ENCODE assay signal across 24 cellular contexts in genomic region chr2:237551071-237551574, GRCh38. TPM values are rescaled to one million over a fixed set of nuclear protein-coding genes. Genes with fewer than 3 reads are reported as not detected.
A peak's percentile ranks its signal among the peaks of the same experiment; 100 is the strongest.
DNase-seq lines count a peak whose midpoint lies in the region; ATAC-seq, FAIRE-seq and TF ChIP-seq lines count a peak whose summit lies in the region.
"Had no signal": no experiment of that assay in that cellular context is flagged by ENCODE, and none has a peak within 500 bp of the region (broad histone marks: within the 10 kb centered on the region; RNA-seq: fewer than 3 reads in every experiment).

No MANE protein-coding gene starts in this region.

- peaks cover 3 to 6% of the 10 kb centered on the region in 2 donors for H3K4me1 ChIP-seq in kidney (ENCODE audit: control insufficient read depth in 1 of 2, insufficient read depth in 1 of 2, low read depth in 1 of 2, low read length in 2 of 2)
- H3K4me1 ChIP-seq in testis, result no peaks in the 10 kb centered on the region

- no peak overlapping the region for H3K27ac Mint-ChIP-seq in chondrocyte (ENCODE audit: unreplicated experiment)
- H3K27ac Mint-ChIP-seq: CD4-positive, alpha-beta memory T cell had no signal

- peak; percentile 73 for DNase-seq in chondrocyte (ENCODE audit: low spot score)
- DNase-seq in kidney, result peak; percentile 44
- peak; percentile 39 for DNase-seq in mucosa of gallbladder (ENCODE audit: low spot score)
- DNase-seq in testis, result peak; percentile 31
- DNase-seq in T-helper 2 cell, result no peak
- no peak for DNase-seq in MV-4-11 (lab: John Stamatoyannopoulos, UW)
- DNase-seq: ACHN; CD4-positive, alpha-beta memory T cell; DND-41; GM23248; HCEC 1CT; IMR-90; NCI-H1105 treated with DMSO at 0.1 percent for 48 hours; NCI-H2029 treated with DMSO at 0.1 percent for 48 hours; NCI-H226; NCI-H524; NCI-H774; NK-92 treated with Interleukin-12 subunit alpha and Interleukin-12 subunit beta, amount 100 ng/mL, for 24 hours had no signal

- H3K27me3 ChIP-seq in testis, result no peaks in the 10 kb centered on the region
- H3K27me3 ChIP-seq: BLaER1 treated with 17β-estradiol and CSF1 and Interleukin-3, amounts not matched to agents 10 nM and 100 nM had no signal

- H3K27ac ChIP-seq in kidney (ENCODE audit: low read depth in 2 of 2, low read length in 2 of 2) (no peak overlapping the region), testis (no peak overlapping the region)
- H3K27ac ChIP-seq: BLaER1 treated with 17β-estradiol and CSF1 and Interleukin-3, amounts not matched to agents 10 nM and 100 nM; GM23248; KMS-11 had no signal

- no peak overlapping the region for H3K9ac ChIP-seq in kidney (ENCODE audit: low read length in 2 of 2)
- H3K9ac ChIP-seq: BLaER1 treated with 17β-estradiol and CSF1 and Interleukin-3, amounts not matched to agents 10 nM and 100 nM; GM23248; KMS-11 had no signal

- WGBS in testis, 2 donors, result 77 to 88% methylated on average over 8 to 16 of the region's 16 CpGs

- TF ChIP-seq POLR2A in testis (IDR thresholded peaks at IDR 0.05), result no peak

- FAIRE-seq in kidney (lab: Jason Lieb, UNC), result no peak
- FAIRE-seq: GM12891, HTR-8/SVneo had no signal

- H3K27me3 Mint-ChIP-seq in chondrocyte (ENCODE audit: low read depth), result no peaks in the 10 kb centered on the region

- no peak overlapping the region for H3K4me3 Mint-ChIP-seq in chondrocyte (ENCODE audit: unreplicated experiment)
- H3K4me3 Mint-ChIP-seq: CD4-positive, alpha-beta memory T cell had no signal

- H3K9me3 ChIP-seq in kidney (ENCODE audit: control insufficient read depth in 1 of 2, low read length in 2 of 2), result peaks cover 3 to 6% of the 10 kb centered on the region in 2 donors
- peaks cover under 1% of the 10 kb centered on the region for H3K9me3 ChIP-seq in testis

- intact Hi-C loops in kidney (cut with DNase I) (no loop called here), testis (cut with DNase I; ENCODE audit: low total_unique reads) (no loop called here)

- no peak for ATAC-seq in GM18909 (IDR thresholded peaks at IDR 0.05; ENCODE audit: poor library complexity, unreplicated experiment)
- ATAC-seq: Panc1 had no signal

- no peaks in the 10 kb centered on the region for H3K36me3 ChIP-seq in kidney (ENCODE audit: control insufficient read depth in 1 of 2, insufficient read depth in 2 of 2, low read length in 2 of 2)
- no peaks in the 10 kb centered on the region for H3K36me3 ChIP-seq in testis (ENCODE audit: low read depth, missing control alignments)
- H3K36me3 ChIP-seq: BLaER1 treated with 17β-estradiol and CSF1 and Interleukin-3, amounts not matched to agents 10 nM and 100 nM had no signal

- peaks cover 10% of the 10 kb centered on the region for H3K9me3 Mint-ChIP-seq in chondrocyte (ENCODE audit: low read depth)

- H3K4me3 ChIP-seq in kidney (ENCODE audit: low read length in 2 of 2) (no peak overlapping the region), testis (no peak overlapping the region)
- H3K4me3 ChIP-seq: BLaER1 treated with 17β-estradiol and CSF1 and Interleukin-3, amounts not matched to agents 10 nM and 100 nM; GM23248 had no signal

- no peak for TF ChIP-seq CTCF in chondrocyte (IDR thresholded peaks at IDR 0.05)
- no peak for TF ChIP-seq CTCF in kidney (IDR thresholded peaks at IDR 0.05; ENCODE audit: borderline replicate concordance, extremely low read depth, insufficient read depth)
- no peak for TF ChIP-seq CTCF in testis (IDR thresholded peaks at IDR 0.05)

- no peaks in the 10 kb centered on the region for H3K4me1 Mint-ChIP-seq in chondrocyte (ENCODE audit: low read depth)
- H3K4me1 Mint-ChIP-seq: CD4-positive, alpha-beta memory T cell had no signal

- peaks cover 6% of the 10 kb centered on the region for H3K36me3 Mint-ChIP-seq in chondrocyte (ENCODE audit: low read depth)
- H3K36me3 Mint-ChIP-seq: CD4-positive, alpha-beta memory T cell had no signal

RNA-seq across cellular contexts. Expression of gene PRLH, which starts 15.3 kb away (rescaled TPM):
- total RNA-seq in chondrocyte, result not detected in 3 replicates
- total RNA-seq in kidney, result not detected
- polyA plus RNA-seq in kidney (ENCODE audit: insufficient read depth, low read depth, low replicate concordance), result not detected
- total RNA-seq in mucosa of gallbladder, result not detected
- total RNA-seq in testis, result not detected
- polyA plus RNA-seq in testis (ENCODE audit: insufficient read depth, low read depth, low replicate concordance), result not detected
- total RNA-seq: CD4-positive, alpha-beta memory T cell; GM23248; IMR-90 had no signal
- polyA plus RNA-seq: CD4-positive, alpha-beta memory T cell; GM23248; IMR-90 had no signal

RNA-seq across cellular contexts. Expression of gene RAB17, which starts 39.4 kb away (rescaled TPM):
- total RNA-seq in chondrocyte (0.25 to 0.95 TPM (median 0.68 TPM) in 3 replicates), kidney (59.1 TPM), mucosa of gallbladder (64.8 TPM), testis (1 to 10 TPM; 3.2 TPM)
- polyA plus RNA-seq in kidney (ENCODE audit: insufficient read depth, low read depth, low replicate concordance) (151 TPM), testis (ENCODE audit: insufficient read depth, low read depth, low replicate concordance) (6.3 TPM)
- total RNA-seq: CD4-positive, alpha-beta memory T cell; IMR-90 had no signal
- polyA plus RNA-seq: CD4-positive, alpha-beta memory T cell; GM23248 had no signal

Comparison
In these comparisons a context has a peak if more than half of its experiments do, and no peak if none do; other contexts are left out.
1. DNase-seq: peak in chondrocyte (single experiment), kidney (single experiment), mucosa of gallbladder (single experiment) and testis (single experiment); none in T-helper 2 cell (0 of 5) and MV-4-11 (single experiment).
2. RNA of gene RAB17, which starts 39.4 kb away (total RNA-seq): 64.8 TPM in mucosa of gallbladder (single experiment) and 59.1 TPM in kidney (single experiment); 3.2 TPM in testis and 0.25 to 0.95 TPM in chondrocyte; every median in the first group is over 10 times any median in the second.